Comparison of ENCODE assay signal across 28 cellular contexts in the genomic region with DNA sequence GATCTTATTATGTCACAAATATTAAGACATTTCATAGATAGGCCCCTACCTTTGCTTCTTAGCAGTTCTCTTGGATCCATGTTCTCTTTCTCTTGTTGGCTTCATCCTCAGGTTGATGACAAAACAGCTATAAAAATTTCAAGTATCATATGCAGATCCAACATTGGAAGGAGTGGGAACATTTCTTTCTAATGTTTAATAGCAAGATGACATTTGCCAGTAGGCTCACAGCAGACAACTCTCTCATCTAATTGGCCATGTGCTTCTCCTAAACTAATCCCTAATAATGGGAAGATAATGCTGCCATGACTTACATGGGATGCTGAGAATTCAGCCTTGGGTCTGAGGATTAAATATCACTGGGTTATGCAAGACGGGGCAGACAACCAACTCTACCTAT.
"Had no signal": no experiment of that assay in that cellular context is flagged by ENCODE, and none has a peak within 500 bp of the region (broad histone marks: within the 10 kb centered on the region; RNA-seq: fewer than 3 reads in every experiment).

No MANE protein-coding gene starts in this region.

- H3K27me3 ChIP-seq: stomach, suprapubic skin, testis, thyroid gland, tibial artery, tibial nerve, transverse colon, upper lobe of left lung, upper lobe of right lung, uterus, vagina had no signal

- DNase-seq: stimulated activated CD4-positive, alpha-beta T cell treated with anti-CD3 and anti-CD28 coated beads, Interleukin-2, amount 100 ng/mL, for 48 hours; stimulated activated CD4-positive, alpha-beta T cell treated with anti-CD3 and anti-CD28 coated beads, Interleukin-4, amount 100 ng/mL, for 1 hour; stimulated activated CD4-positive, alpha-beta T cell treated with anti-CD3 and anti-CD28 coated beads, Interleukin-4, amount 100 ng/mL, for 24 hours; stimulated activated CD4-positive, alpha-beta T cell treated with anti-CD3 and anti-CD28 coated beads, Interleukin-4, amount 100 ng/mL, for 4 hours; stimulated activated CD8-positive, alpha-beta memory T cell treated with anti-CD3 and anti-CD28 coated beads, Interleukin-4, amount 100 ng/mL, for 48 hours; stimulated activated naive B cell treated with anti-CD40 and anti-IgM and Interleukin-4, amounts not matched to agents 10 μg/mL and 1 μg/mL and 100 μg/mL, for 72 hours; stimulated activated naive CD4-positive, alpha-beta T cell; stimulated activated naive CD4-positive, alpha-beta T cell treated with Interleukin-2 at 50 U/mL for 16 hours; stimulated activated naive CD8-positive, alpha-beta T cell treated with anti-CD3 and anti-CD28 coated beads, Interleukin-15, amount 100 ng/mL, for 72 hours; stimulated activated naive CD8-positive, alpha-beta T cell treated with anti-CD3 and anti-CD28 coated beads, Interleukin-15, Interleukin-2, amounts not matched to agents 100 U/mL and 50 U/mL, for 24 hours; stomach; substantia nigra; testis; thyroid gland; tibial artery; transverse colon; trophoblast cell; upper lobe of right lung; uterus had no signal

- H3K27ac ChIP-seq: stomach, suprapubic skin, testis, thoracic aorta, thyroid gland, tibial artery, tibial nerve, transverse colon, upper lobe of left lung, upper lobe of right lung, uterus, vagina had no signal

- H3K4me3 ChIP-seq: stomach, suprapubic skin, testis, thoracic aorta, thyroid gland, tibial artery, tibial nerve, transverse colon, upper lobe of left lung, upper lobe of right lung, uterus, vagina had no signal

- H3K4me3 Mint-ChIP-seq: stimulated activated effector memory CD8-positive, alpha-beta T cell treated with anti-CD3 and anti-CD28 coated beads, Interleukin-12 subunit alpha, Interleukin-12 subunit beta, amount 100 ng/mL, for 72 hours; stimulated activated memory B cell treated with anti-CD40 and anti-IgM and Interleukin-4, amounts not matched to agents 10 μg/mL and 1 μg/mL and 100 μg/mL, for 72 hours; stimulated activated naive B cell treated with anti-CD40 and anti-IgM and Interleukin-4, amounts not matched to agents 10 μg/mL and 1 μg/mL and 100 μg/mL, for 72 hours; stimulated activated naive CD8-positive, alpha-beta T cell treated with anti-CD3 and anti-CD28 coated beads, Interleukin-15, amount 100 ng/mL, for 72 hours; stimulated activated naive CD8-positive, alpha-beta T cell treated with anti-CD3 and anti-CD28 coated beads, Interleukin-15, Interleukin-2, amounts not matched to agents 100 ng/mL and 50 ng/mL, for 24 hours; type B pancreatic cell had no signal

- H3K27ac Mint-ChIP-seq: stimulated activated effector memory CD8-positive, alpha-beta T cell treated with anti-CD3 and anti-CD28 coated beads, Interleukin-12 subunit alpha, Interleukin-12 subunit beta, amount 100 ng/mL, for 72 hours; stimulated activated memory B cell treated with anti-CD40 and anti-IgM and Interleukin-4, amounts not matched to agents 10 μg/mL and 1 μg/mL and 100 μg/mL, for 72 hours; stimulated activated naive B cell treated with anti-CD40 and anti-IgM and Interleukin-4, amounts not matched to agents 10 μg/mL and 1 μg/mL and 100 μg/mL, for 72 hours; stimulated activated naive CD8-positive, alpha-beta T cell treated with anti-CD3 and anti-CD28 coated beads, Interleukin-15, amount 100 ng/mL, for 72 hours; stimulated activated naive CD8-positive, alpha-beta T cell treated with anti-CD3 and anti-CD28 coated beads, Interleukin-15, Interleukin-2, amounts not matched to agents 100 ng/mL and 50 ng/mL, for 24 hours; type B pancreatic cell had no signal

- ATAC-seq: stimulated activated effector memory CD8-positive, alpha-beta T cell treated with anti-CD3 and anti-CD28 coated beads, Interleukin-12 subunit alpha, Interleukin-12 subunit beta, amount 100 ng/mL, for 72 hours; stimulated activated memory B cell treated with anti-CD40 and anti-IgM and Interleukin-4, amounts not matched to agents 10 μg/mL and 1 μg/mL and 100 μg/mL, for 72 hours; stimulated activated naive B cell treated with anti-CD40 and anti-IgM and Interleukin-4, amounts not matched to agents 10 μg/mL and 1 μg/mL and 100 μg/mL, for 72 hours; stimulated activated naive CD8-positive, alpha-beta T cell treated with anti-CD3 and anti-CD28 coated beads, Interleukin-15, amount 100 ng/mL, for 72 hours; stimulated activated naive CD8-positive, alpha-beta T cell treated with anti-CD3 and anti-CD28 coated beads, Interleukin-15, Interleukin-2, amounts not matched to agents 100 U/mL and 50 U/mL, for 24 hours; upper lobe of right lung had no signal

- H3K9me3 Mint-ChIP-seq: stimulated activated effector memory CD8-positive, alpha-beta T cell treated with anti-CD3 and anti-CD28 coated beads, Interleukin-12 subunit alpha, Interleukin-12 subunit beta, amount 100 ng/mL, for 72 hours; stimulated activated memory B cell treated with anti-CD40 and anti-IgM and Interleukin-4, amounts not matched to agents 10 μg/mL and 1 μg/mL and 100 μg/mL, for 72 hours; stimulated activated naive B cell treated with anti-CD40 and anti-IgM and Interleukin-4, amounts not matched to agents 10 μg/mL and 1 μg/mL and 100 μg/mL, for 72 hours; stimulated activated naive CD8-positive, alpha-beta T cell treated with anti-CD3 and anti-CD28 coated beads, Interleukin-15, amount 100 ng/mL, for 72 hours; stimulated activated naive CD8-positive, alpha-beta T cell treated with anti-CD3 and anti-CD28 coated beads, Interleukin-15, Interleukin-2, amounts not matched to agents 100 ng/mL and 50 ng/mL, for 24 hours; type B pancreatic cell had no signal

- H3K36me3 Mint-ChIP-seq: stimulated activated effector memory CD8-positive, alpha-beta T cell treated with anti-CD3 and anti-CD28 coated beads, Interleukin-12 subunit alpha, Interleukin-12 subunit beta, amount 100 ng/mL, for 72 hours; stimulated activated memory B cell treated with anti-CD40 and anti-IgM and Interleukin-4, amounts not matched to agents 10 μg/mL and 1 μg/mL and 100 μg/mL, for 72 hours; stimulated activated naive B cell treated with anti-CD40 and anti-IgM and Interleukin-4, amounts not matched to agents 10 μg/mL and 1 μg/mL and 100 μg/mL, for 72 hours; type B pancreatic cell had no signal

- H3K4me1 Mint-ChIP-seq: stimulated activated effector memory CD8-positive, alpha-beta T cell treated with anti-CD3 and anti-CD28 coated beads, Interleukin-12 subunit alpha, Interleukin-12 subunit beta, amount 100 ng/mL, for 72 hours; stimulated activated memory B cell treated with anti-CD40 and anti-IgM and Interleukin-4, amounts not matched to agents 10 μg/mL and 1 μg/mL and 100 μg/mL, for 72 hours; stimulated activated naive B cell treated with anti-CD40 and anti-IgM and Interleukin-4, amounts not matched to agents 10 μg/mL and 1 μg/mL and 100 μg/mL, for 72 hours; stimulated activated naive CD8-positive, alpha-beta T cell treated with anti-CD3 and anti-CD28 coated beads, Interleukin-15, amount 100 ng/mL, for 72 hours had no signal

- H3K4me1 ChIP-seq: suprapubic skin, testis, thyroid gland, tibial artery, tibial nerve, upper lobe of left lung, upper lobe of right lung, uterus, vagina had no signal

- H3K27me3 Mint-ChIP-seq: stimulated activated memory B cell treated with anti-CD40 and anti-IgM and Interleukin-4, amounts not matched to agents 10 μg/mL and 1 μg/mL and 100 μg/mL, for 72 hours; stimulated activated naive B cell treated with anti-CD40 and anti-IgM and Interleukin-4, amounts not matched to agents 10 μg/mL and 1 μg/mL and 100 μg/mL, for 72 hours; stimulated activated naive CD8-positive, alpha-beta T cell treated with anti-CD3 and anti-CD28 coated beads, Interleukin-15, amount 100 ng/mL, for 72 hours; stimulated activated naive CD8-positive, alpha-beta T cell treated with anti-CD3 and anti-CD28 coated beads, Interleukin-15, Interleukin-2, amounts not matched to agents 100 ng/mL and 50 ng/mL, for 24 hours; type B pancreatic cell had no signal

- H3K36me3 ChIP-seq: stomach, suprapubic skin, thoracic aorta, thyroid gland, tibial artery, tibial nerve, transverse colon, upper lobe of left lung, upper lobe of right lung, uterus, vagina had no signal

- H3K9me3 ChIP-seq: stomach, suprapubic skin, testis, thoracic aorta, thyroid gland, tibial artery, tibial nerve, transverse colon, upper lobe of left lung, upper lobe of right lung, uterus, vagina had no signal
